Comparison of ENCODE assay signal across 9 cellular contexts in the genomic region with DNA sequence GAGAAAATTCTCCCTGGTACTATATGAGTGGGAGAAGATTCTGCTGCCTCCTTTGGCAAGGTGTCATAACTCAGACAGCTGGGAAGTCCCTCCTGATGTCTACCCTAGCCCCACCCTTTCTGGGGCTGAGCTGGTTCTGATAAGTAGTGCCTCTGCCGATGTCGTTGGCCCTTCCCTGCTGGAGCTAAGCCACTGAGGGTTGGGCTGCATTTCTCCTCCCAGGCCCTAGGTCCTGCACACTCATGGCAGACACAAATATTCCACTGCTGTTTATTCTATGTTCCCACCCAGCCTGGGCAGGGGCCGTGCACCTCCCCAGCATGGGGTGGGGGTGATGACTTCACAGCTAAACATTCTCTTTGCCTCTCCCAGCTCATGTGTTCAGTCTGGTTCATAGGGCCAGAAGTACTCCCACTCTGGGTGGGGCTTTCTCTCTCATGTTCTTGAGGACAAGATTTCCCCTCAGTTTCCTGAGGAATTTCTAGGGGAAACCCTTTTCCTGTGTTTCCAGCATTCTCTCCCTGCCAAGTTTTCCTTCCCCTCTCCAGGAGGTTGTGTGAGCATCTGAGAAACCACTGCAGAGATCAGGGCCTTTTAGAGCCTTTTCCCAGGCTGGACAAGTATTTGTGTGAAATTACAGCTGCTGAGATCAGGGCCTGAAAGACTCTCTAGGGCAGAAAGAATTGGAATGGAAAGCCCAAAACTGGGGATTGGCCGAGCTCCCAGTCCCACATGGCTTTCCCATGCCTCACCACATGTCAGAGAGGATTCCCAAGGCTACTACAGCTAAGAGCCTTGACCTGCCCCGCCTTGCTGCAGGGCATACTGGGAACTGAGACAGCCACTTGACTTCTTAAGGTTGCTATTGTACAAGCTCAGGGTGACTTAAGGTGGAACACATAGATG.
A peak's percentile ranks its signal among the peaks of the same experiment; 100 is the strongest.
DNase-seq lines count a peak whose midpoint lies in the region; ATAC-seq and TF ChIP-seq lines count a peak whose summit lies in the region.
"Had no signal": no experiment of that assay in that cellular context is flagged by ENCODE, and none has a peak within 500 bp of the region (broad histone marks: within the 10 kb centered on the region; RNA-seq: fewer than 3 reads in every experiment).

No MANE protein-coding gene starts in this region.

- peaks cover 21% of the 10 kb centered on the region for H3K4me1 ChIP-seq in RWPE2 (ENCODE audit: insufficient read depth, poor library complexity, severe bottlenecking)
- H3K4me1 ChIP-seq in muscle layer of duodenum (ENCODE audit: control insufficient read depth in 1 of 2, insufficient read depth in 2 of 2, low read length in 2 of 2): peaks cover 29 to 67% of the 10 kb centered on the region in 2 donors

- H3K36me3 ChIP-seq in RWPE2 (ENCODE audit: low read depth) (no peaks in the 10 kb centered on the region), muscle layer of duodenum (ENCODE audit: control insufficient read depth in 1 of 2, insufficient read depth in 2 of 2, low read length in 2 of 2) (peaks cover 0 to 6% of the 10 kb centered on the region in 2 donors)

- peak overlapping the region; percentile 94 for H3K27ac ChIP-seq in RWPE2 (ENCODE audit: poor library complexity, severe bottlenecking)
- H3K27ac ChIP-seq in muscle layer of duodenum (ENCODE audit: low read length): peak overlapping the region; percentile 91
- H3K27ac ChIP-seq: neutrophil had no signal

- no peaks in the 10 kb centered on the region for H3K9me3 ChIP-seq in RWPE2 (ENCODE audit: severe bottlenecking)
- no peaks in the 10 kb centered on the region for H3K9me3 ChIP-seq in muscle layer of duodenum (ENCODE audit: control insufficient read depth in 1 of 2, low read length in 2 of 2)
- H3K9me3 ChIP-seq: neutrophil had no signal

- TF ChIP-seq CTCF in RWPE2 (IDR thresholded peaks at IDR 0.05; ENCODE audit: poor library complexity, severe bottlenecking): no peak

- DNase-seq in G401 (ENCODE audit: low spot score) (peak; percentile 79), RWPE2 (ENCODE audit: low spot score) (peak; percentile 88), epidermal melanocyte (ENCODE audit: insufficient read length, low spot score) (peak; percentile 85), hippocampal formation (lab: John Stamatoyannopoulos, UW) (no peak)

- H3K4me3 ChIP-seq in RWPE2 (ENCODE audit: severe bottlenecking) (no peak overlapping the region), muscle layer of duodenum (ENCODE audit: low read depth in 1 of 2, low read length in 2 of 2) (peak overlapping the region in 1 of 2 donors; percentile 39)

- H3K27me3 ChIP-seq in RWPE2 (ENCODE audit: insufficient read depth, poor library complexity, severe bottlenecking) (no peaks in the 10 kb centered on the region), muscle layer of duodenum (ENCODE audit: low read depth, low read length) (no peaks in the 10 kb centered on the region)
- H3K27me3 ChIP-seq: neutrophil had no signal

- peak; percentile 88 for ATAC-seq in RWPE2 (ENCODE audit: low read depth)
- ATAC-seq in GM19455 (IDR thresholded peaks at IDR 0.05; ENCODE audit: unreplicated experiment): no peak
- no peak for ATAC-seq in GM18870 (IDR thresholded peaks at IDR 0.05; ENCODE audit: unreplicated experiment)
- no peak for ATAC-seq in HG02642 (IDR thresholded peaks at IDR 0.05; ENCODE audit: poor library complexity, unreplicated experiment)

- in situ Hi-C loops in G401 (cut with HindIII; ENCODE audit: low sequenced_read_pairs): no loop called here

Comparison
In these comparisons a context has a peak if more than half of its experiments do, and no peak if none do; other contexts are left out.
1. DNase-seq: peak in G401 (single experiment), RWPE2 (single experiment) and epidermal melanocyte (single experiment); none in hippocampal formation (0 of 2).